Comparison of ENCODE assay signal across 8 cellular contexts in the genomic region with DNA sequence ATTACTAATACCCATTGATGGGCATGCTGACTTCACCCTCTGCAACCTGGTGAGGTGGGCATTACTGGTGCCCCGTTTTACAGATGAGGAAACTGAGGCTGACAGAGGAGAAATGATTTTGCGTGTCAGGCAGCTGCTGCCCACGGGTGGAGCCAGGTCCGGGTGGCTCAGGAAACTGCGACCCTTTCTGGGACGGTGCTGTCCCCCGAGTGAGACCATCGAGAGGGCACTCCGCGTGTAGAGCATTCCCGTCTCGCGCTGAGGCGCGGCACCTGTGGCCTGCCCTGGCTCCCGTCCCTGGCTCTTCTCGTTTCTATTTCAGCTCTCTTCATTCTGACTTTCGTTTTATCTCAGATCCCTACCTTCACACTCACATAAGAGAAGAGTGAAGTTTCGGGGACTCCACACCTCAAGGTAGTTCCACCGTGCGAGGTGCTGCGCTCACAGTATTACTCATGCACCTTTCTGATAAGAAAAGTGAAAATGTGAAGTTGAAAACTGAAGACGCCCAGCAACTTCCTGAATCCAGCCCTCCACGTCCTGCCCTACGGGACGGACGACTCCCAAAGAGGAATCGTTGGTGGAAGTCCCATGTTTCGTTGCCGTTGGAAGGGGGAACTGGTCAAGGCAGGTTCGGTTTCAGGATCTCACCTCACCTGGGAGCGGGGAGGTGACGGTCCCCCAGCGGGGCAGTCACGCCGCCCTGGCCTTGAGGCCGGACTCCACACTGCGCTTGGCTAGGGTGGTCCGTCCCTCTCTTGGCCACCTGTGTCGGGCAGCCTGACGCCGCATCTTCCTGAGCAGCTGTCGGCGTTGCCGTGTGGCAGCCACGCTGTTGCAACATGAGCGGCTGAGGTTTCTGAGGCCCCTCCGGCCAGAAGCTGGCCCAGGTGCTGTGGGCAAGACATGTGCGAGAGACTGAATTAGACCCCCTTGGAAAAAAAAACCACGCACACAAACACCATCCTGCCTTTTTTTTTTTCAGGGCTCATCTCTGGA.
DNase-seq lines count a peak whose midpoint lies in the region; ATAC-seq lines count a peak whose summit lies in the region.

No MANE protein-coding gene starts in this region.

- peak; percentile 59 to 68 for DNase-seq in activated CD4-positive, alpha-beta T cell treated with anti-CD3 and anti-CD28 coated beads, Interleukin-2, amount 50 U/mL, for 48 hours
- DNase-seq in AML-193 (lab: John Stamatoyannopoulos, UW) (no peak), EL (no peak), cerebellar cortex (ENCODE audit: low spot score) (no peak), DMS79 (lab: John Stamatoyannopoulos, UW) (no peak)

- H3K27ac ChIP-seq in skin epidermis = peak overlapping the region in 2 of 21 experiments; percentile 58 to 67

- peak overlapping the region in 4 of 7 experiments; percentile 2 to 17 (median 5) for H3K4me3 ChIP-seq in skin epidermis

- ATAC-seq in GM19023 (IDR thresholded peaks at IDR 0.05; ENCODE audit: unreplicated experiment) = peak; percentile 72
- ATAC-seq in HG03025 (IDR thresholded peaks at IDR 0.05; ENCODE audit: low FRiP score, unreplicated experiment) = peak; percentile 69

Comparison
In these comparisons a context has a peak if more than half of its experiments do, and no peak if none do; other contexts are left out.
1. DNase-seq: peak in activated CD4-positive, alpha-beta T cell treated with anti-CD3 and anti-CD28 coated beads, Interleukin-2, amount 50 U/mL, for 48 hours (2 of 2); none in AML-193 (0 of 2), EL (single experiment), cerebellar cortex (single experiment) and DMS79 (single experiment).